ENCODE assay signal across 8 cellular contexts in genomic region chr4:99405433-99406115, GRCh38. TPM values are rescaled to one million over a fixed set of nuclear protein-coding genes. Genes with fewer than 3 reads are reported as not detected.
DNase-seq lines count a peak whose midpoint lies in the region; ATAC-seq, FAIRE-seq and TF ChIP-seq lines count a peak whose summit lies in the region.

No MANE protein-coding gene starts in this region.

- H3K18ac ChIP-seq in trophoblast cell (ENCODE audit: low read length), result no peak overlapping the region

- no peak for ATAC-seq in HG03342 (IDR thresholded peaks at IDR 0.05; ENCODE audit: unreplicated experiment)
- ATAC-seq in GM21529 (IDR thresholded peaks at IDR 0.05; ENCODE audit: unreplicated experiment), result no peak

- no peaks in the 10 kb centered on the region for H3K27me3 ChIP-seq in trophoblast cell (ENCODE audit: insufficient read depth, low read length)

- in situ Hi-C loops in SK-MEL-5 (cut with HindIII; ENCODE audit: low pct_unique_long_range_greater_than_20kb, low sequenced_read_pairs), result no loop called here

- no peak overlapping the region for H2AK5ac ChIP-seq in trophoblast cell (ENCODE audit: low read length)

- H3K4me2 ChIP-seq in trophoblast cell (ENCODE audit: low read length), result no peak overlapping the region

- POLR2A ChIA-PET in GM10248 (lab: Yijun Ruan, JAX), result no interaction called here

- peak; percentile 90 for TF ChIP-seq CTCF in GM10248 (IDR thresholded peaks at IDR 0.05; ENCODE audit: control extremely low read depth, extremely low read depth, low read depth, missing control alignments)
- peak; percentile 81 for TF ChIP-seq CTCF in LNCAP (IDR thresholded peaks at IDR 0.05)

- H3K79me1 ChIP-seq in trophoblast cell (ENCODE audit: low read length), result no peaks in the 10 kb centered on the region

- no peak overlapping the region for H3K14ac ChIP-seq in trophoblast cell (ENCODE audit: low read length)

- WGBS in trophoblast cell (ENCODE audit: extremely low coverage, insufficient coverage, insufficient read length), result 100% methylated on average over 1 of the region's 6 CpGs

- H3K4ac ChIP-seq in trophoblast cell (ENCODE audit: low read depth, low read length), result no peak overlapping the region

- no peak overlapping the region for H4K91ac ChIP-seq in trophoblast cell (ENCODE audit: low read depth, low read length)

- H2BK5ac ChIP-seq in trophoblast cell (ENCODE audit: low read depth, low read length, poor library complexity), result no peak overlapping the region

- H3K4me3 ChIP-seq in trophoblast cell (ENCODE audit: low read depth, low read length), result no peak overlapping the region

- no peaks in the 10 kb centered on the region for H3K79me2 ChIP-seq in trophoblast cell (ENCODE audit: control insufficient read depth, insufficient read depth, low read length, poor library complexity)

- no peak overlapping the region for H2AFZ ChIP-seq in trophoblast cell (ENCODE audit: insufficient read depth, low read length, poor library complexity)

- no peak overlapping the region for H4K12ac ChIP-seq in trophoblast cell (ENCODE audit: low read depth, low read length)

- DNase-seq in GM10248 (ENCODE audit: extremely low spot score) (peak; percentile 16), SK-MEL-5 (ENCODE audit: low read depth, low spot score) (peak; percentile 72), frontal cortex (ENCODE audit: low spot score in 2 of 2) (peak; percentile 5 to 13), trophoblast cell (peak; percentile 53 to 89)
- peak; percentile 1 to 24 (median 10) for DNase-seq in activated naive CD4-positive, alpha-beta T cell (lab: John Stamatoyannopoulos, UW)

- H3K23ac ChIP-seq in trophoblast cell (ENCODE audit: low read length), result no peak overlapping the region

- H2BK120ac ChIP-seq in trophoblast cell (ENCODE audit: insufficient read depth, low read length, poor library complexity), result no peak overlapping the region

- peak; percentile 40 for FAIRE-seq in frontal cortex (lab: Jason Lieb, UNC)

- H3K4me1 ChIP-seq in trophoblast cell (ENCODE audit: control insufficient read depth in 1 of 2, insufficient read depth in 2 of 2, low read length in 2 of 2), result no peaks in the 10 kb centered on the region

- H4K8ac ChIP-seq in trophoblast cell (ENCODE audit: low read depth, low read length), result no peak overlapping the region

- H3K9ac ChIP-seq in trophoblast cell (ENCODE audit: low read length), result no peak overlapping the region

- H3K9me3 ChIP-seq in trophoblast cell (ENCODE audit: insufficient read depth, low read depth, low read length), result no peaks in the 10 kb centered on the region

- CTCF ChIA-PET in GM10248 (lab: Yijun Ruan, JAX), result interaction anchor here (0.7 to 2.4 kb wide), 20 partner anchors 9 to 938 kb away, joined by 3 to 30 read pairs (median 4); partner anchors contain the start of gene METAP1

- no peaks in the 10 kb centered on the region for H3K36me3 ChIP-seq in trophoblast cell (ENCODE audit: control insufficient read depth in 1 of 2, insufficient read depth in 2 of 2, low read length in 2 of 2)

- no peak overlapping the region for H3K27ac ChIP-seq in trophoblast cell (ENCODE audit: low read depth, low read length)

- H2BK12ac ChIP-seq in trophoblast cell (ENCODE audit: low read length), result no peak overlapping the region

RNA-seq across cellular contexts. Expression of gene ADH7, which starts 29.6 kb away (rescaled TPM):
- not detected in 2 replicates for total RNA-seq in SK-MEL-5 (2014; rRNA removed; shearing (Covaris generic))
- polyA plus RNA-seq in SK-MEL-5 (2015; cell fraction: cytosol; rRNA removed), result not detected in 2 replicates
- not detected in 2 replicates for polyA plus RNA-seq in SK-MEL-5 (2015; cell fraction: nucleus; rRNA removed)
- total RNA-seq in frontal cortex, result not detected
- not detected in 2 replicates for polyA plus RNA-seq in trophoblast cell (2013)

RNA-seq across cellular contexts. Expression of gene ADH1C, which starts 53.0 kb away (rescaled TPM):
- not detected in 2 replicates for total RNA-seq in SK-MEL-5 (2014; rRNA removed; shearing (Covaris generic))
- polyA plus RNA-seq in SK-MEL-5 (2015; cell fraction: cytosol; rRNA removed), result not detected in 2 replicates
- not detected in 2 replicates for polyA plus RNA-seq in SK-MEL-5 (2015; cell fraction: nucleus; rRNA removed)
- total RNA-seq in frontal cortex, result not detected
- not detected in 2 replicates for polyA plus RNA-seq in trophoblast cell (2013)

Comparison
In these comparisons a context has a peak if more than half of its experiments do, and no peak if none do; other contexts are left out.
1. DNase-seq: peak in every context shown above with its lines; median percentile 72 in SK-MEL-5; 71 in trophoblast cell; 16 in GM10248; 10 in activated naive CD4-positive, alpha-beta T cell; 9 in frontal cortex.